In genomic region chr9:137579259-137579604, GRCh38 we compare ENCODE assay signal across 6 cellular contexts.
DNase-seq lines count a peak whose midpoint lies in the region; ATAC-seq lines count a peak whose summit lies in the region.

No MANE protein-coding gene starts in this region.

- no peaks in the 10 kb centered on the region for H3K9me3 ChIP-seq in iPS DF 6.9 (ENCODE audit: control insufficient read depth, insufficient read depth, low read length)

- no CpG with 5 or more reads among the region's 19 CpGs for WGBS in iPS DF 6.9 (ENCODE audit: insufficient coverage, insufficient read length)

- no peaks in the 10 kb centered on the region for H3K4me1 ChIP-seq in iPS DF 6.9 (ENCODE audit: control insufficient read depth, insufficient read depth, low read length)

- no peak for DNase-seq in stimulated activated naive CD8-positive, alpha-beta T cell treated with anti-CD3 and anti-CD28 coated beads, Interleukin-15, Interleukin-2, amounts not matched to agents 100 U/mL and 50 U/mL, for 24 hours
- DNase-seq in iPS DF 6.9 (ENCODE audit: low read depth, low spot score) (no peak), COLO668 (lab: John Stamatoyannopoulos, UW; ENCODE audit: unreplicated experiment) (no peak)
- DNase-seq in effector CD4-positive, alpha-beta T cell = no peak
- DNase-seq in stimulated activated CD8-positive, alpha-beta memory T cell treated with anti-CD3 and anti-CD28 coated beads, Interleukin-4, amount 100 ng/mL, for 48 hours = no peak

- H3K27me3 Mint-ChIP-seq in stimulated activated naive CD8-positive, alpha-beta T cell treated with anti-CD3 and anti-CD28 coated beads, Interleukin-15, Interleukin-2, amounts not matched to agents 100 ng/mL and 50 ng/mL, for 24 hours = no peaks in the 10 kb centered on the region

- peaks cover 39% of the 10 kb centered on the region for H3K4me1 Mint-ChIP-seq in stimulated activated naive CD8-positive, alpha-beta T cell treated with anti-CD3 and anti-CD28 coated beads, Interleukin-15, Interleukin-2, amounts not matched to agents 100 ng/mL and 50 ng/mL, for 24 hours (ENCODE audit: low read depth)

- peak overlapping the region; percentile 12; the same call in 1 of the 2 replicates for H3K4me3 ChIP-seq in iPS DF 6.9 (ENCODE audit: low read length)

- H3K27ac Mint-ChIP-seq in stimulated activated naive CD8-positive, alpha-beta T cell treated with anti-CD3 and anti-CD28 coated beads, Interleukin-15, Interleukin-2, amounts not matched to agents 100 ng/mL and 50 ng/mL, for 24 hours = peak overlapping the region; percentile 58

- H3K27me3 ChIP-seq in iPS DF 6.9 (ENCODE audit: control insufficient read depth, insufficient read depth, low read length) = no peaks in the 10 kb centered on the region

- H3K9me3 Mint-ChIP-seq in stimulated activated naive CD8-positive, alpha-beta T cell treated with anti-CD3 and anti-CD28 coated beads, Interleukin-15, Interleukin-2, amounts not matched to agents 100 ng/mL and 50 ng/mL, for 24 hours = no peaks in the 10 kb centered on the region

- H3K36me3 ChIP-seq in iPS DF 6.9 (ENCODE audit: control insufficient read depth, insufficient read depth, low read length) = peaks cover 28% of the 10 kb centered on the region

- no peak overlapping the region for H3K27ac ChIP-seq in iPS DF 6.9 (ENCODE audit: low read length)

- ATAC-seq in stimulated activated naive CD8-positive, alpha-beta T cell treated with anti-CD3 and anti-CD28 coated beads, Interleukin-15, Interleukin-2, amounts not matched to agents 100 U/mL and 50 U/mL, for 24 hours = no peak

- peaks cover 49% of the 10 kb centered on the region for H3K36me3 Mint-ChIP-seq in stimulated activated naive CD8-positive, alpha-beta T cell treated with anti-CD3 and anti-CD28 coated beads, Interleukin-15, Interleukin-2, amounts not matched to agents 100 ng/mL and 50 ng/mL, for 24 hours (ENCODE audit: low read depth)

- H3K4me3 Mint-ChIP-seq in stimulated activated naive CD8-positive, alpha-beta T cell treated with anti-CD3 and anti-CD28 coated beads, Interleukin-15, Interleukin-2, amounts not matched to agents 100 ng/mL and 50 ng/mL, for 24 hours = peak overlapping the region; percentile 56
